In genomic region chr5:59356813-59357381, GRCh38 we compare ENCODE assay signal across 10 cellular contexts.
DNase-seq lines count a peak whose midpoint lies in the region; ATAC-seq and TF ChIP-seq lines count a peak whose summit lies in the region.
"Had no signal": no experiment of that assay in that cellular context is flagged by ENCODE, and none has a peak within 500 bp of the region (broad histone marks: within the 10 kb centered on the region; RNA-seq: fewer than 3 reads in every experiment).

No MANE protein-coding gene starts in this region.

- no peaks in the 10 kb centered on the region for H3K4me1 Mint-ChIP-seq in activated CD8-positive, alpha-beta T cell treated with anti-CD3 and anti-CD28 coated beads for 36 hours (ENCODE audit: low read depth)
- H3K4me1 Mint-ChIP-seq in activated CD8-positive, alpha-beta T cell treated with anti-CD3 and anti-CD28 coated beads, Interleukin-2, amount 10 ng/mL, durations not matched to agents 7 days and 5 days (ENCODE audit: low read depth): no peaks in the 10 kb centered on the region

- no peak overlapping the region for H3K4me3 ChIP-seq in muscle layer of duodenum (ENCODE audit: low read depth in 1 of 2, low read length in 2 of 2)
- no peak overlapping the region for H3K4me3 ChIP-seq in urinary bladder (ENCODE audit: low read depth, low read length)

- 42% methylated on average over 12 of the region's 12 CpGs for whole genome bisulfite sequencing in urinary bladder

- H3K27me3 Mint-ChIP-seq in activated CD8-positive, alpha-beta T cell treated with anti-CD3 and anti-CD28 coated beads for 36 hours: peaks cover 10% of the 10 kb centered on the region
- H3K27me3 Mint-ChIP-seq in activated CD8-positive, alpha-beta T cell treated with anti-CD3 and anti-CD28 coated beads, Interleukin-2, amount 10 ng/mL, durations not matched to agents 7 days and 5 days (ENCODE audit: low read depth): peaks cover 24% of the 10 kb centered on the region

- H3K9me3 ChIP-seq in muscle layer of duodenum (ENCODE audit: control insufficient read depth in 1 of 2, low read length in 2 of 2): no peaks in the 10 kb centered on the region

- no peak overlapping the region for H3K4me3 Mint-ChIP-seq in activated CD8-positive, alpha-beta T cell treated with anti-CD3 and anti-CD28 coated beads for 36 hours
- no peak overlapping the region for H3K4me3 Mint-ChIP-seq in activated CD8-positive, alpha-beta T cell treated with anti-CD3 and anti-CD28 coated beads, Interleukin-2, amount 10 ng/mL, durations not matched to agents 7 days and 5 days
- H3K4me3 Mint-ChIP-seq: effector memory CD8-positive, alpha-beta T cell had no signal

- POLR2A ChIA-PET in activated CD8-positive, alpha-beta T cell treated with anti-CD3 and anti-CD28 coated beads for 36 hours (lab: Charles Lee): no interaction called here
- POLR2A ChIA-PET in activated CD8-positive, alpha-beta T cell treated with anti-CD3 and anti-CD28 coated beads, Interleukin-2, amount 10 ng/mL, durations not matched to agents 7 days and 5 days (lab: Charles Lee): no interaction called here

- no peak for TF ChIP-seq CTCF in activated CD8-positive, alpha-beta T cell treated with anti-CD3 and anti-CD28 coated beads for 36 hours (IDR thresholded peaks at IDR 0.05)

- intact Hi-C loops in activated CD8-positive, alpha-beta T cell treated with anti-CD3 and anti-CD28 coated beads for 36 hours (cut with micrococcal nuclease): no loop called here
- intact Hi-C loops in Right ventricle myocardium superior (cut with DNase I): no loop called here

- no peaks in the 10 kb centered on the region for H3K9me3 Mint-ChIP-seq in activated CD8-positive, alpha-beta T cell treated with anti-CD3 and anti-CD28 coated beads for 36 hours
- H3K9me3 Mint-ChIP-seq in activated CD8-positive, alpha-beta T cell treated with anti-CD3 and anti-CD28 coated beads, Interleukin-2, amount 10 ng/mL, durations not matched to agents 7 days and 5 days (ENCODE audit: insufficient read depth): no peaks in the 10 kb centered on the region
- H3K9me3 Mint-ChIP-seq: effector memory CD8-positive, alpha-beta T cell had no signal

- no peaks in the 10 kb centered on the region for H3K36me3 Mint-ChIP-seq in activated CD8-positive, alpha-beta T cell treated with anti-CD3 and anti-CD28 coated beads for 36 hours (ENCODE audit: low read depth)
- H3K36me3 Mint-ChIP-seq in activated CD8-positive, alpha-beta T cell treated with anti-CD3 and anti-CD28 coated beads, Interleukin-2, amount 10 ng/mL, durations not matched to agents 7 days and 5 days (ENCODE audit: low read depth): no peaks in the 10 kb centered on the region

- DNase-seq in activated CD8-positive, alpha-beta T cell treated with anti-CD3 and anti-CD28 coated beads for 36 hours: no peak
- no peak for DNase-seq in activated CD8-positive, alpha-beta T cell treated with anti-CD3 and anti-CD28 coated beads, Interleukin-2, amount 10 ng/mL, durations not matched to agents 7 days and 5 days
- DNase-seq in Right ventricle myocardium superior: peak; percentile 80
- no peak for DNase-seq in stimulated activated CD4-positive, alpha-beta T cell treated with anti-CD3 and anti-CD28 coated beads, Interleukin-1b, Interleukin-23, amount 100 ng/mL, for 48 hours
- no peak for DNase-seq in HuH-7.5 (ENCODE audit: low spot score)
- DNase-seq: DMS53; effector memory CD8-positive, alpha-beta T cell had no signal

- CTCF ChIA-PET in activated CD8-positive, alpha-beta T cell treated with anti-CD3 and anti-CD28 coated beads for 36 hours (lab: Charles Lee): interaction anchor here (0.6 to 2.7 kb wide), 2 partner anchors 10 to 735 kb away, joined by 3 to 18 read pairs; no protein-coding TSS in a partner anchor
- CTCF ChIA-PET in activated CD8-positive, alpha-beta T cell treated with anti-CD3 and anti-CD28 coated beads, Interleukin-2, amount 10 ng/mL, durations not matched to agents 7 days and 5 days (lab: Charles Lee): interaction anchor here (0.8 to 1.8 kb wide), 2 partner anchors 168 to 173 kb away, joined by 3 to 7 read pairs; no protein-coding TSS in a partner anchor

- no peak overlapping the region for H3K27ac Mint-ChIP-seq in activated CD8-positive, alpha-beta T cell treated with anti-CD3 and anti-CD28 coated beads for 36 hours
- no peak overlapping the region for H3K27ac Mint-ChIP-seq in activated CD8-positive, alpha-beta T cell treated with anti-CD3 and anti-CD28 coated beads, Interleukin-2, amount 10 ng/mL, durations not matched to agents 7 days and 5 days
- H3K27ac Mint-ChIP-seq: effector memory CD8-positive, alpha-beta T cell had no signal

- H3K27ac ChIP-seq in muscle layer of duodenum (ENCODE audit: low read length): peak overlapping the region; percentile 49
- peak overlapping the region; percentile 18 for H3K27ac ChIP-seq in urinary bladder (ENCODE audit: low read depth)

- peak; percentile 55 for ATAC-seq in activated CD8-positive, alpha-beta T cell treated with anti-CD3 and anti-CD28 coated beads for 36 hours
- ATAC-seq in activated CD8-positive, alpha-beta T cell treated with anti-CD3 and anti-CD28 coated beads, Interleukin-2, amount 10 ng/mL, durations not matched to agents 7 days and 5 days: no peak
- peak; percentile 87 for ATAC-seq in Right ventricle myocardium superior (ENCODE audit: poor library complexity)
- ATAC-seq in HG03135 (IDR thresholded peaks at IDR 0.05; ENCODE audit: unreplicated experiment): no peak
- ATAC-seq: effector memory CD8-positive, alpha-beta T cell had no signal

- no peaks in the 10 kb centered on the region for H3K36me3 ChIP-seq in muscle layer of duodenum (ENCODE audit: control insufficient read depth in 1 of 2, insufficient read depth in 2 of 2, low read length in 2 of 2)
- H3K36me3 ChIP-seq in urinary bladder (ENCODE audit: insufficient read depth): no peaks in the 10 kb centered on the region

- H3K4me1 ChIP-seq in muscle layer of duodenum (ENCODE audit: control insufficient read depth in 1 of 2, insufficient read depth in 2 of 2, low read length in 2 of 2): peaks cover 15 to 47% of the 10 kb centered on the region in 2 donors
- H3K4me1 ChIP-seq in urinary bladder (ENCODE audit: insufficient read depth): peaks cover 1% of the 10 kb centered on the region

- no peaks in the 10 kb centered on the region for H3K27me3 ChIP-seq in muscle layer of duodenum (ENCODE audit: low read depth, low read length)

Comparison
In these comparisons a context has a peak if more than half of its experiments do, and no peak if none do; other contexts are left out.
1. ATAC-seq: peak in activated CD8-positive, alpha-beta T cell treated with anti-CD3 and anti-CD28 coated beads for 36 hours (single experiment) and Right ventricle myocardium superior (single experiment); none in activated CD8-positive, alpha-beta T cell treated with anti-CD3 and anti-CD28 coated beads, Interleukin-2, amount 10 ng/mL, durations not matched to agents 7 days and 5 days (single experiment) and HG03135 (single experiment).